ENCODE assay signal across 16 cellular contexts in the genomic region with DNA sequence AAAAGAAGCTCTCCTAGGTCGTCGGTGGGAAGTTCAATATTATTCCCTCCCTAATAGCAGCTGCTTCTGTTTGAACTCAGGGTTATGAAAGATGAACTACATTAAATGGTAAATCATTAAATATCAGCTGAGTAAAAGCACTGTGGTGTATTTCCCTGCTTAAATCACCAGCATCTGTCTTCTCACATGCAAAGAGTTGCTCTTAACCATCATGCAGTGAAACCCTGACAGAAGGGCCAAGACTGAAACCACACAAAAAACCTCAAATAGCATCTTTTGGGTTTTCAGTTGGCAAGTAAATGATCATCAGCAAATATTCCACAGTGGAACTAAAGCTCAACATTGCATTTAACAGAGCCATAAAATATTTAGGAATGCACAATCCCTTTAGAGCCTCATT.
DNase-seq lines count a peak whose midpoint lies in the region; ATAC-seq and TF ChIP-seq lines count a peak whose summit lies in the region.
"Had no signal": no experiment of that assay in that cellular context is flagged by ENCODE, and none has a peak within 500 bp of the region (broad histone marks: within the 10 kb centered on the region; RNA-seq: fewer than 3 reads in every experiment).

No MANE protein-coding gene starts in this region.

- CTCF ChIA-PET in Caco-2 (lab: Charles Lee), result no interaction called here

- no peak overlapping the region for H3K4me3 ChIP-seq in Caco-2 (ENCODE audit: low read depth, low read length)
- H3K4me3 ChIP-seq: gastrocnemius medialis, stomach had no signal

- H3K27ac Mint-ChIP-seq in Caco-2 (ENCODE audit: unreplicated experiment) (no peak overlapping the region), nephron progenitor cell (no peak overlapping the region)
- H3K27ac Mint-ChIP-seq: activated T-helper 17 cell treated with anti-CD3 and anti-CD28 coated beads, Interleukin-2, amount 50 U/mL, for 72 hours; B cell; brain; T-cell had no signal

- H3K27me3 Mint-ChIP-seq in Caco-2 (ENCODE audit: insufficient read depth, unreplicated experiment) (no peaks in the 10 kb centered on the region), nephron progenitor cell (ENCODE audit: low read depth, poor library complexity) (no peaks in the 10 kb centered on the region)
- H3K27me3 Mint-ChIP-seq: activated T-helper 17 cell treated with anti-CD3 and anti-CD28 coated beads, Interleukin-2, amount 50 U/mL, for 72 hours; B cell; brain; T-cell had no signal

- H3K27me3 ChIP-seq in Caco-2 (replicated peaks; ENCODE audit: control insufficient read depth, insufficient read depth, low read length), result no peaks in the 10 kb centered on the region
- H3K27me3 ChIP-seq: gastrocnemius medialis, stomach had no signal

- H3K36me3 Mint-ChIP-seq in Caco-2 (ENCODE audit: insufficient read depth, unreplicated experiment), result no peaks in the 10 kb centered on the region
- no peaks in the 10 kb centered on the region for H3K36me3 Mint-ChIP-seq in nephron progenitor cell (ENCODE audit: low read depth)
- H3K36me3 Mint-ChIP-seq: brain, T-cell had no signal

- TF ChIP-seq CTCF in Caco-2 (IDR thresholded peaks at IDR 0.05; ENCODE audit: insufficient read depth in 1 of 2, low read depth in 1 of 2, low read length in 1 of 2, severe bottlenecking in 1 of 2, unreplicated experiment in 1 of 2), result no peak
- no peak for TF ChIP-seq CTCF in nephron progenitor cell (IDR thresholded peaks at IDR 0.05)

- no peaks in the 10 kb centered on the region for H3K36me3 ChIP-seq in Caco-2 (ENCODE audit: control insufficient read depth, insufficient read depth, low read length)
- H3K36me3 ChIP-seq: gastrocnemius medialis, stomach had no signal

- POLR2A ChIA-PET in Caco-2 (lab: Charles Lee), result no interaction called here

- no TSS peak for BruUV-seq in Caco-2 (replicated peaks; lab: Mats Ljungman, UMichigan)

- H3K4me1 ChIP-seq in Caco-2, result no peaks in the 10 kb centered on the region
- H3K4me1 ChIP-seq: gastrocnemius medialis, stomach had no signal

- no peak overlapping the region for H3K4me3 Mint-ChIP-seq in Caco-2 (ENCODE audit: unreplicated experiment)
- H3K4me3 Mint-ChIP-seq in nephron progenitor cell, result no peak overlapping the region
- H3K4me3 Mint-ChIP-seq: activated T-helper 17 cell treated with anti-CD3 and anti-CD28 coated beads, Interleukin-2, amount 50 U/mL, for 72 hours; B cell; brain; T-cell had no signal

- peak; percentile 24 for DNase-seq in NCI-H524 treated with DMSO at 0.1 percent for 48 hours (lab: John Stamatoyannopoulos, UW)
- no peak for DNase-seq in activated gamma-delta T cell (lab: John Stamatoyannopoulos, UW)
- DNase-seq in Caco-2, result no peak
- no peak for DNase-seq in nephron progenitor cell
- no peak for DNase-seq in DMS153 (lab: John Stamatoyannopoulos, UW)
- DNase-seq: effector CD8-positive, alpha-beta T cell; gastrocnemius medialis; islet precursor cell; stomach; T-cell had no signal

- ATAC-seq in GM18867 (IDR thresholded peaks at IDR 0.05; ENCODE audit: unreplicated experiment), result peak; percentile 80
- ATAC-seq in GM21515 (IDR thresholded peaks at IDR 0.05; ENCODE audit: unreplicated experiment), result peak; percentile 93
- peak; percentile 56 for ATAC-seq in HG03060 (IDR thresholded peaks at IDR 0.05; ENCODE audit: low read depth, unreplicated experiment)
- ATAC-seq: activated T-helper 17 cell treated with anti-CD3 and anti-CD28 coated beads, Interleukin-2, amount 50 U/mL, for 72 hours; gastrocnemius medialis; T-cell had no signal

- intact Hi-C loops in Caco-2 (cut with micrococcal nuclease; ENCODE audit: unreplicated experiment), result no loop called here

- H3K4me1 Mint-ChIP-seq in Caco-2 (ENCODE audit: low read depth, unreplicated experiment) (no peaks in the 10 kb centered on the region), nephron progenitor cell (peaks cover 15% of the 10 kb centered on the region)
- H3K4me1 Mint-ChIP-seq: activated T-helper 17 cell treated with anti-CD3 and anti-CD28 coated beads, Interleukin-2, amount 50 U/mL, for 72 hours; B cell; T-cell had no signal

- no peaks in the 10 kb centered on the region for H3K9me3 ChIP-seq in Caco-2
- H3K9me3 ChIP-seq: gastrocnemius medialis, stomach had no signal

- H3K9me3 Mint-ChIP-seq in Caco-2 (ENCODE audit: unreplicated experiment) (no peaks in the 10 kb centered on the region), nephron progenitor cell (no peaks in the 10 kb centered on the region)
- H3K9me3 Mint-ChIP-seq: activated T-helper 17 cell treated with anti-CD3 and anti-CD28 coated beads, Interleukin-2, amount 50 U/mL, for 72 hours; brain had no signal
